17 cellular contexts compared by ENCODE assay signal in genomic region chr10:124146491-124146890, GRCh38.
"Had no signal": no experiment of that assay in that cellular context is flagged by ENCODE, and none has a peak within 500 bp of the region (broad histone marks: within the 10 kb centered on the region; RNA-seq: fewer than 3 reads in every experiment).

No MANE protein-coding gene starts in this region.

- H3K27me3 ChIP-seq: gastrocnemius medialis, heart right ventricle, suprapubic skin, thyroid gland had no signal

- H3K36me3 ChIP-seq: gastrocnemius medialis, heart right ventricle, suprapubic skin, thyroid gland had no signal

- H3K9me3 ChIP-seq: gastrocnemius medialis, heart right ventricle, mucosa of descending colon, suprapubic skin, thyroid gland had no signal

- H3K4me3 ChIP-seq: gastrocnemius medialis, heart right ventricle, mucosa of descending colon, skin epidermis, suprapubic skin, thyroid gland had no signal

- FAIRE-seq: endometrium, islet of Langerhans, urothelium cell line had no signal

- ATAC-seq: esophagus mucosa; gastrocnemius medialis; heart right ventricle; left lobe of liver; mucosa of descending colon; naive thymus-derived CD8-positive, alpha-beta T cell; sciatic nerve had no signal

- H3K27ac ChIP-seq: thyroid gland had no signal

- DNase-seq: effector memory CD4-positive, alpha-beta T cell; gastrocnemius medialis; heart right ventricle; hypothalamus; mucosa of descending colon; stimulated activated CD4-positive, alpha-beta T cell treated with anti-CD3 and anti-CD28 coated beads, Interleukin-12 subunit alpha, Interleukin-12 subunit beta, amount 100 ng/mL, for 4 hours; stimulated activated naive CD4-positive, alpha-beta T cell; thyroid gland had no signal
